In the genomic region with DNA sequence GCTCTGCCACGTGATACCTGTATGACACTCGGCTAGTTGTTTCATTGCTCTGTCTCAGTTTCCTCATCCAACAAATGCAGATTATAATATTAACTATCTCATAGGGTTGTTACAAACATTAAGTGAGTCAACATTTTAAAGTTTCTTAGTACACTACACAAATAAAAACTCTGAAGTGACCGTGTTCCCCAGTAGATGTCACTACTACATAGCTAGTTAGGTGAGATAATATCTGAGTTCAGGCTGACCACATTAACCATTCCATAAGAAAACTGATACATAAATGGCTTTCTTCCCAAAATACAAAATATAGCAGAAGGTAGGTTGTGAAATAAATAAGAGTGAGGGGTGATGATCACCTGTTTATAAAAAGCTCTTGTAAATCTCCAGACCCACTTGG, we compare ENCODE assay signal across 1 cellular context.
TF ChIP-seq lines count a peak whose summit lies in the region.

No MANE protein-coding gene starts in this region.

TF ChIP-seq in Ishikawa, 13 proteins besides CTCF, POLR2A, EP300 and RAD21 (continued from another document):
- TF ChIP-seq, protein P1, sequence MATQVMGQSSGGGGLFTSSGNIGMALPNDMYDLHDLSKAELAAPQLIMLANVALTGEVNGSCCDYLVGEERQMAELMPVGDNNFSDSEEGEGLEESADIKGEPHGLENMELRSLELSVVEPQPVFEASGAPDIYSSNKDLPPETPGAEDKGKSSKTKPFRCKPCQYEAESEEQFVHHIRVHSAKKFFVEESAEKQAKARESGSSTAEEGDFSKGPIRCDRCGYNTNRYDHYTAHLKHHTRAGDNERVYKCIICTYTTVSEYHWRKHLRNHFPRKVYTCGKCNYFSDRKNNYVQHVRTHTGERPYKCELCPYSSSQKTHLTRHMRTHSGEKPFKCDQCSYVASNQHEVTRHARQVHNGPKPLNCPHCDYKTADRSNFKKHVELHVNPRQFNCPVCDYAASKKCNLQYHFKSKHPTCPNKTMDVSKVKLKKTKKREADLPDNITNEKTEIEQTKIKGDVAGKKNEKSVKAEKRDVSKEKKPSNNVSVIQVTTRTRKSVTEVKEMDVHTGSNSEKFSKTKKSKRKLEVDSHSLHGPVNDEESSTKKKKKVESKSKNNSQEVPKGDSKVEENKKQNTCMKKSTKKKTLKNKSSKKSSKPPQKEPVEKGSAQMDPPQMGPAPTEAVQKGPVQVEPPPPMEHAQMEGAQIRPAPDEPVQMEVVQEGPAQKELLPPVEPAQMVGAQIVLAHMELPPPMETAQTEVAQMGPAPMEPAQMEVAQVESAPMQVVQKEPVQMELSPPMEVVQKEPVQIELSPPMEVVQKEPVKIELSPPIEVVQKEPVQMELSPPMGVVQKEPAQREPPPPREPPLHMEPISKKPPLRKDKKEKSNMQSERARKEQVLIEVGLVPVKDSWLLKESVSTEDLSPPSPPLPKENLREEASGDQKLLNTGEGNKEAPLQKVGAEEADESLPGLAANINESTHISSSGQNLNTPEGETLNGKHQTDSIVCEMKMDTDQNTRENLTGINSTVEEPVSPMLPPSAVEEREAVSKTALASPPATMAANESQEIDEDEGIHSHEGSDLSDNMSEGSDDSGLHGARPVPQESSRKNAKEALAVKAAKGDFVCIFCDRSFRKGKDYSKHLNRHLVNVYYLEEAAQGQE (IDR thresholded peaks at IDR 0.05; ENCODE audit: low read depth), result no peak
- TF ChIP-seq, protein P2, sequence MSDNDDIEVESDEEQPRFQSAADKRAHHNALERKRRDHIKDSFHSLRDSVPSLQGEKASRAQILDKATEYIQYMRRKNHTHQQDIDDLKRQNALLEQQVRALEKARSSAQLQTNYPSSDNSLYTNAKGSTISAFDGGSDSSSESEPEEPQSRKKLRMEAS (IDR thresholded peaks at IDR 0.05), result no peak
TF ChIP-seq in Ishikawa: peak in this region for 0.
